8 cellular contexts compared by ENCODE assay signal in the genomic region with DNA sequence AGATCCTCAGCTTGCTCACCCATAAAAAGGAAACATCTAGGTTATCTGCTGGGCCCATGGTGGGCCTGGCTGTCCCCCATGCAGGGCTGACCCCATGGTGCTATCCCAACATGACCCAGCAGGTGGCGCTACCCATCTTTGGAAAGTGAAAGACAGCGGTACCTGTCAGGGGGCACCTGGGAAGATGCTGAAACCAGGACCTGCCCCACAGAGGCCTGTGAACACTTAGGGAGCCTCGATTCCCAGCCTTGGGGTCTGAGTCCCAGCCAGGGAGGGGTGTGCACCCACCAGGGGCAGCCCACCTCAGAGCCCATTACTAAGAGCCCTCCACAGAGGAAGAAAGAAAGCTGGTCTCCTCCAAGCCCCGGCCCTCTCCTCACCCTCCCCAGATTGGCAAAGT. TPM values are rescaled to one million over a fixed set of nuclear protein-coding genes. Genes with fewer than 3 reads are reported as not detected.
DNase-seq lines count a peak whose midpoint lies in the region; ATAC-seq lines count a peak whose summit lies in the region.

No MANE protein-coding gene starts in this region.

- peaks cover 45% of the 10 kb centered on the region for H3K36me3 Mint-ChIP-seq in activated CD4-positive, alpha-beta T cell treated with anti-CD3 and anti-CD28 coated beads, Interleukin-2, amount 10 ng/mL, durations not matched to agents 7 days and 5 days (ENCODE audit: low read depth)

- DNase-seq in NOMO-1 treated with DMSO at 0.1 percent for 48 hours (lab: John Stamatoyannopoulos, UW; ENCODE audit: unreplicated experiment) (peak; percentile 8), NOMO-1 treated with dmso at 0.1 percent for 144 hours (lab: John Stamatoyannopoulos, UW; ENCODE audit: unreplicated experiment) (no peak), NAMALWA (ENCODE audit: low spot score) (peak; percentile 81), ecto neural progenitor cell (ENCODE audit: low spot score) (peak; percentile 86), midbrain (lab: John Stamatoyannopoulos, UW) (peak; percentile 41)
- DNase-seq in activated CD4-positive, alpha-beta T cell treated with anti-CD3 and anti-CD28 coated beads, Interleukin-2, amount 10 ng/mL, durations not matched to agents 7 days and 5 days = peak; percentile 87
- DNase-seq in stimulated activated CD8-positive, alpha-beta memory T cell treated with anti-CD3 and anti-CD28 coated beads, Interleukin-7, amount 100 ng/mL, for 1 hour (ENCODE audit: low read depth in 2 of 2) = peak; percentile 71 to 87

- H3K9me3 Mint-ChIP-seq in activated CD4-positive, alpha-beta T cell treated with anti-CD3 and anti-CD28 coated beads, Interleukin-2, amount 10 ng/mL, durations not matched to agents 7 days and 5 days = no peaks in the 10 kb centered on the region

- CTCF ChIA-PET in activated CD4-positive, alpha-beta T cell treated with anti-CD3 and anti-CD28 coated beads, Interleukin-2, amount 10 ng/mL, durations not matched to agents 7 days and 5 days (lab: Charles Lee) = interaction anchor here (0.5 to 1.9 kb wide), 9 partner anchors 13 to 1312 kb away, joined by 3 to 8 read pairs (median 4); no protein-coding TSS in a partner anchor

- H3K4me1 Mint-ChIP-seq in activated CD4-positive, alpha-beta T cell treated with anti-CD3 and anti-CD28 coated beads, Interleukin-2, amount 10 ng/mL, durations not matched to agents 7 days and 5 days = peaks cover 27% of the 10 kb centered on the region

- ATAC-seq in GM21717 (IDR thresholded peaks at IDR 0.05; ENCODE audit: unreplicated experiment) = no peak

- H3K27ac Mint-ChIP-seq in activated CD4-positive, alpha-beta T cell treated with anti-CD3 and anti-CD28 coated beads, Interleukin-2, amount 10 ng/mL, durations not matched to agents 7 days and 5 days = no peak overlapping the region

- H3K4me3 Mint-ChIP-seq in activated CD4-positive, alpha-beta T cell treated with anti-CD3 and anti-CD28 coated beads, Interleukin-2, amount 10 ng/mL, durations not matched to agents 7 days and 5 days = no peak overlapping the region

- no peaks in the 10 kb centered on the region for H3K27me3 Mint-ChIP-seq in activated CD4-positive, alpha-beta T cell treated with anti-CD3 and anti-CD28 coated beads, Interleukin-2, amount 10 ng/mL, durations not matched to agents 7 days and 5 days

- POLR2A ChIA-PET in activated CD4-positive, alpha-beta T cell treated with anti-CD3 and anti-CD28 coated beads, Interleukin-2, amount 10 ng/mL, durations not matched to agents 7 days and 5 days (lab: Charles Lee) = no interaction called here

RNA-seq across cellular contexts. Expression of gene IPPK, which starts 46.6 kb away (rescaled TPM):
- total RNA-seq in activated CD4-positive, alpha-beta T cell treated with anti-CD3 and anti-CD28 coated beads, Interleukin-2, amount 10 ng/mL, durations not matched to agents 7 days and 5 days = 10 to 100 TPM in 1 of 2 experiments, 1 to 10 TPM in 1; 9.6 to 10.9 TPM

RNA-seq across cellular contexts. Expression of gene BICD2, which starts 48.1 kb away (rescaled TPM):
- total RNA-seq in activated CD4-positive, alpha-beta T cell treated with anti-CD3 and anti-CD28 coated beads, Interleukin-2, amount 10 ng/mL, durations not matched to agents 7 days and 5 days = 10 to 100 TPM; 29.5 to 31.1 TPM
